Comparison of ENCODE assay signal across 16 cellular contexts in genomic region chr3:67828486-67829010, GRCh38.
"Had no signal": no experiment of that assay in that cellular context is flagged by ENCODE, and none has a peak within 500 bp of the region (broad histone marks: within the 10 kb centered on the region; RNA-seq: fewer than 3 reads in every experiment).

No MANE protein-coding gene starts in this region.

- H3K4me2 ChIP-seq: hepatocyte had no signal

- H3K36me3 ChIP-seq: colonic mucosa, esophagus muscularis mucosa, gastroesophageal sphincter, heart left ventricle, left lung, lower lobe of right lung had no signal

- DNase-seq: colonic mucosa; cortex of kidney; effector CD4-positive, alpha-beta T cell; effector memory CD4-positive, alpha-beta T cell; foreskin keratinocyte; heart left ventricle; left cardiac atrium; left lung; left ventricle myocardium superior; lower lobe of right lung; mesenchymal stem cell; mucosa of descending colon; naive B cell had no signal

- ATAC-seq: foreskin keratinocyte, gastroesophageal sphincter, heart left ventricle, left cardiac atrium, left lung, left ventricle myocardium superior, lower lobe of right lung, mucosa of descending colon had no signal

- H3K4me1 ChIP-seq: colonic mucosa, esophagus muscularis mucosa, foreskin keratinocyte, gastroesophageal sphincter, heart left ventricle, left lung, lower lobe of right lung had no signal

- H3K79me2 ChIP-seq: hepatocyte had no signal

- H3K27me3 ChIP-seq: colonic mucosa, esophagus muscularis mucosa, foreskin keratinocyte, gastroesophageal sphincter, heart left ventricle, hepatocyte, left lung had no signal

- H3K27ac ChIP-seq: colonic mucosa, esophagus muscularis mucosa, foreskin keratinocyte, gastroesophageal sphincter, heart left ventricle, hepatocyte, left lung, lower lobe of right lung had no signal

- H3K4me3 ChIP-seq: colonic mucosa, esophagus muscularis mucosa, gastroesophageal sphincter, heart left ventricle, hepatocyte, left lung, lower lobe of right lung, mucosa of descending colon had no signal
